1 cellular context compared by ENCODE assay signal in the genomic region with DNA sequence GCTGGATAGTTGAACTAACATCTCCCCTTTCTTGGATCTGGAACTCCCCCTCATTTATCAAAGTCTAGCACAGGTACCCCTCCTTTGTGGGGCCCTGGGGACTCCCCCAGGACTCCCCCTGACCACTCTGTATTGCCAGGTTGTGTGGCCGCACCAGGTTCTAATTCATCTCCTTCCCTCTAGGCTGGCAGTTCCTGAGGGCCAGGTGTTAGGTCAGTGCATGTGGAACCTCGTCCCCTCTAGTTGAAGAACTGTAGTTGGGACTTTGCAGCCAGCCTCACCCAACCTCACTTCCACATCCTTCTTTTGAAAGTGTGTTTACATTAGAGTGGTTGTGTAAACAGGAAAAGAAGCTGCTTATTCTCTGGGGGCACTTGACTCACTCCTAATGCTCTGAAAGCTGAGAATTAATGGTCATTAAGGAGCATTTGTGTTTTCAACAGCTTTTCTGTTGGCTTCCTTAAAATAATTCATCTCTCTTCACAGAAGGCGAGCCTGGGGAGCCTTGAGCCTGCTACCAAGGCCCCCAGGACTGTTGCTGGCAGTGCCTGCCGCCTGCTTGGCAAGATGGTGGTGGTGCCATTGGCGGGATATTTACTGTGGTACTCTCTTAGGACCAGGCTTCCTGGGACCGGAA.
TF ChIP-seq lines count a peak whose summit lies in the region.

No MANE protein-coding gene starts in this region.

TF ChIP-seq in K562, 482 proteins besides CTCF, POLR2A, EP300 and RAD21:
- TF ChIP-seq, protein P1, sequence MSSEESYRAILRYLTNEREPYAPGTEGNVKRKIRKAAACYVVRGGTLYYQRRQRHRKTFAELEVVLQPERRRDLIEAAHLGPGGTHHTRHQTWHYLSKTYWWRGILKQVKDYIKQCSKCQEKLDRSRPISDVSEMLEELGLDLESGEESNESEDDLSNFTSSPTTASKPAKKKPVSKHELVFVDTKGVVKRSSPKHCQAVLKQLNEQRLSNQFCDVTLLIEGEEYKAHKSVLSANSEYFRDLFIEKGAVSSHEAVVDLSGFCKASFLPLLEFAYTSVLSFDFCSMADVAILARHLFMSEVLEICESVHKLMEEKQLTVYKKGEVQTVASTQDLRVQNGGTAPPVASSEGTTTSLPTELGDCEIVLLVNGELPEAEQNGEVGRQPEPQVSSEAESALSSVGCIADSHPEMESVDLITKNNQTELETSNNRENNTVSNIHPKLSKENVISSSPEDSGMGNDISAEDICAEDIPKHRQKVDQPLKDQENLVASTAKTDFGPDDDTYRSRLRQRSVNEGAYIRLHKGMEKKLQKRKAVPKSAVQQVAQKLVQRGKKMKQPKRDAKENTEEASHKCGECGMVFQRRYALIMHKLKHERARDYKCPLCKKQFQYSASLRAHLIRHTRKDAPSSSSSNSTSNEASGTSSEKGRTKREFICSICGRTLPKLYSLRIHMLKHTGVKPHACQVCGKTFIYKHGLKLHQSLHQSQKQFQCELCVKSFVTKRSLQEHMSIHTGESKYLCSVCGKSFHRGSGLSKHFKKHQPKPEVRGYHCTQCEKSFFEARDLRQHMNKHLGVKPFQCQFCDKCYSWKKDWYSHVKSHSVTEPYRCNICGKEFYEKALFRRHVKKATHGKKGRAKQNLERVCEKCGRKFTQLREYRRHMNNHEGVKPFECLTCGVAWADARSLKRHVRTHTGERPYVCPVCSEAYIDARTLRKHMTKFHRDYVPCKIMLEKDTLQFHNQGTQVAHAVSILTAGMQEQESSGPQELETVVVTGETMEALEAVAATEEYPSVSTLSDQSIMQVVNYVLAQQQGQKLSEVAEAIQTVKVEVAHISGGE (CRISPR knock-in tag; IDR thresholded peaks at IDR 0.05) = 0 out of 6 replicates have a peak, but pooled peaks of 1 of the 3 experiments have one; percentile 22
- TF ChIP-seq ZNF23 (CRISPR knock-in tag; IDR thresholded peaks at IDR 0.05) (no peak), FOXA3 (CRISPR knock-in tag; conservative IDR thresholded peaks at IDR 0.05 in 1 of 2, IDR thresholded peaks at IDR 0.05 in 1 of 2) (peak in 1 of 2 experiments; percentile 66; a peak in 1 of 4 replicates), HSF4 (CRISPR knock-in tag; IDR thresholded peaks at IDR 0.05; ENCODE audit: borderline replicate concordance) (no peak), GABPA (tag; conservative IDR thresholded peaks at IDR 0.05; ENCODE audit: low read depth) (peak; percentile 30; the same call in 1 of the 2 replicates), MCM7 (IDR thresholded peaks at IDR 0.05) (no peak)
